ENCODE assay signal across 8 cellular contexts in genomic region chrX:150982786-150983525, GRCh38. TPM values are rescaled to one million over a fixed set of nuclear protein-coding genes. Genes with fewer than 3 reads are reported as not detected.
DNase-seq lines count a peak whose midpoint lies in the region; ATAC-seq and TF ChIP-seq lines count a peak whose summit lies in the region.

Gene HMGB3, plus strand, starts transcription at chrX:150983335. Its CDS starts 2,265 bp downstream, at chrX:150985600.

- H3K4me3 ChIP-seq in Caco-2 (ENCODE audit: low read depth, low read length), result peak within 1 kb of the TSS; percentile 69

- TF ChIP-seq CTCF in Caco-2 (IDR thresholded peaks at IDR 0.05; ENCODE audit: insufficient read depth in 1 of 2, low read depth in 1 of 2, low read length in 1 of 2, severe bottlenecking in 1 of 2, unreplicated experiment in 1 of 2) (no peak), endothelial cell (IDR thresholded peaks at IDR 0.05; ENCODE audit: unreplicated experiment) (no peak), mesothelial cell of epicardium (IDR thresholded peaks at IDR 0.05; ENCODE audit: unreplicated experiment) (no peak)

- H3K9me3 Mint-ChIP-seq in Caco-2 (ENCODE audit: unreplicated experiment) (no peaks in the 10 kb centered on the region), endothelial cell (ENCODE audit: unreplicated experiment) (no peaks in the 10 kb centered on the region), mesothelial cell of epicardium (peaks cover 24% of the 10 kb centered on the region)

- H3K4me3 Mint-ChIP-seq in Caco-2 (ENCODE audit: unreplicated experiment) (peak within 1 kb of the TSS; percentile 67), endothelial cell (ENCODE audit: unreplicated experiment) (peak within 1 kb of the TSS; percentile 83), mesothelial cell of epicardium (peak within 1 kb of the TSS; percentile 61)

- no peaks in the 10 kb centered on the region for H3K27me3 Mint-ChIP-seq in Caco-2 (ENCODE audit: insufficient read depth, unreplicated experiment)
- H3K27me3 Mint-ChIP-seq in endothelial cell (ENCODE audit: unreplicated experiment), result peaks cover 8% of the 10 kb centered on the region
- no peaks in the 10 kb centered on the region for H3K27me3 Mint-ChIP-seq in mesothelial cell of epicardium (ENCODE audit: low read depth)

- H3K27ac Mint-ChIP-seq in Caco-2 (ENCODE audit: unreplicated experiment), result no peak within 1 kb of the TSS
- H3K27ac Mint-ChIP-seq in endothelial cell (ENCODE audit: unreplicated experiment), result no peak within 1 kb of the TSS
- H3K27ac Mint-ChIP-seq in mesothelial cell of epicardium, result no peak within 1 kb of the TSS

- H3K36me3 ChIP-seq in Caco-2 (ENCODE audit: control insufficient read depth, insufficient read depth, low read length), result no peaks in the 10 kb centered on the region

- no peaks in the 10 kb centered on the region for H3K9me3 ChIP-seq in Caco-2

- CTCF ChIA-PET in Caco-2 (lab: Charles Lee), result interaction anchor here (1.5 kb wide), 1 partner anchor 211 kb away, joined by 4 read pairs; no protein-coding TSS in a partner anchor

- no TSS peak for BruUV-seq in Caco-2 (replicated peaks; lab: Mats Ljungman, UMichigan)

- no peaks in the 10 kb centered on the region for H3K4me1 Mint-ChIP-seq in Caco-2 (ENCODE audit: low read depth, unreplicated experiment)
- peaks cover 12% of the 10 kb centered on the region for H3K4me1 Mint-ChIP-seq in endothelial cell (ENCODE audit: unreplicated experiment)
- peaks cover 6% of the 10 kb centered on the region for H3K4me1 Mint-ChIP-seq in mesothelial cell of epicardium

- intact Hi-C loops in Caco-2 (cut with micrococcal nuclease; ENCODE audit: unreplicated experiment), result loop anchor here (2.0 to 5.0 kb wide), 2 partner anchors 84 to 99 kb away; partner anchors contain the start of gene CD99L2

- no peaks in the 10 kb centered on the region for H3K27me3 ChIP-seq in Caco-2 (replicated peaks; ENCODE audit: control insufficient read depth, insufficient read depth, low read length)

- DNase-seq in Caco-2 (peak; percentile 90 to 93), HT1080 (ENCODE audit: low read depth) (peak; percentile 86), NOMO-1 treated with dmso at 0.1 percent for 144 hours (lab: John Stamatoyannopoulos, UW; ENCODE audit: unreplicated experiment) (peak; percentile 57), endothelial cell (ENCODE audit: low spot score) (peak; percentile 81), mesothelial cell of epicardium (ENCODE audit: low spot score in 2 of 2, unreplicated experiment in 2 of 2) (peak; percentile 75 to 83)
- DNase-seq in activated CD8-positive, alpha-beta memory T cell treated with anti-CD3 and anti-CD28 coated beads for 48 hours (ENCODE audit: low read depth in 2 of 3, low spot score in 2 of 3), result peak; percentile 29 to 59 (median 55)
- DNase-seq in stimulated activated CD8-positive, alpha-beta memory T cell treated with anti-CD3 and anti-CD28 coated beads, Interleukin-15, amount 100 ng/mL, for 48 hours (ENCODE audit: low read depth in 2 of 2), result peak; percentile 71 to 78

- POLR2A ChIA-PET in Caco-2 (lab: Charles Lee), result interaction anchor here (0.6 to 0.7 kb wide), 2 partner anchors 288 to 320 kb away, joined by 3 read pairs; no protein-coding TSS in a partner anchor

- ATAC-seq in GM21367 (IDR thresholded peaks at IDR 0.05; ENCODE audit: unreplicated experiment), result peak; percentile 98

- H3K4me1 ChIP-seq in Caco-2, result no peaks in the 10 kb centered on the region

- peaks cover 12% of the 10 kb centered on the region for H3K36me3 Mint-ChIP-seq in Caco-2 (ENCODE audit: insufficient read depth, unreplicated experiment)
- peaks cover 15% of the 10 kb centered on the region for H3K36me3 Mint-ChIP-seq in endothelial cell (ENCODE audit: low read depth, unreplicated experiment)
- peaks cover 5% of the 10 kb centered on the region for H3K36me3 Mint-ChIP-seq in mesothelial cell of epicardium

RNA-seq across cellular contexts. Expression of gene HMGB3, which starts in this region (rescaled TPM):
- 90.3 and 115 TPM in 2 replicates for total RNA-seq in Caco-2 (2022)
- 28.1 and 29.5 TPM in 2 replicates for total RNA-seq in HT1080 (2014; rRNA removed; shearing (Covaris generic))
- 35.0 and 39.7 TPM in 2 replicates for polyA plus RNA-seq in HT1080 (2015; cell fraction: cytosol; rRNA removed)
- polyA plus RNA-seq in HT1080 (2015; cell fraction: nucleus; rRNA removed), result 22.3 and 28.5 TPM in 2 replicates
- total RNA-seq in endothelial cell (ENCODE audit: unreplicated experiment), result 104 TPM
- total RNA-seq in mesothelial cell of epicardium, result 102 to 103 TPM (median 103 TPM) in 3 replicates

Comparison
In these comparisons a context has a peak if more than half of its experiments do, and no peak if none do; other contexts are left out.
1. Peak in every context shown above with its lines: DNase-seq, ATAC-seq and H3K4me3 ChIP-seq.